In the genomic region with DNA sequence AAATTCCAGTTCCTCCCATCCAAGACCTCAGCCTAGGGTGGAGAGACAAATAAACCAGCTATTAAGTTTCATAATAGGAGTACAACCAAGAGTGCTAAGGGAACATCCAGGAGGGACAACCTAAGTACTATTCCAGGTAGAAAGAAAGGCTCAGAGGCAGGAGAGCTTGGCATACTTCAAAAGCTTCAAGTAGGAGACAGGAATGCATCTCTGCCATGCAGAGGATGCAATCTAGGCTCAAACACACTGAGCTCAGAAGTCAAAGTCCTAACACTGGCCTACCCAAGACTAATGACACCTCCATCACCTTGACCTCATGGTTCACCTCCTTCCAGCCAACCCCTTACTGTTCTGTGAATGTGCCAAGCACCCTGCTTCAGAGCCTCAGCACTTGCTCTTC, we compare ENCODE assay signal across 18 cellular contexts. TPM values are rescaled to one million over a fixed set of nuclear protein-coding genes. Genes with fewer than 3 reads are reported as not detected.
"Had no signal": no experiment of that assay in that cellular context is flagged by ENCODE, and none has a peak within 500 bp of the region (broad histone marks: within the 10 kb centered on the region; RNA-seq: fewer than 3 reads in every experiment).

No MANE protein-coding gene starts in this region.

- H3K27me3 ChIP-seq: brain microvascular endothelial cell, esophagus muscularis mucosa, heart right ventricle, right atrium auricular region, tibial artery, uterus had no signal

- H3K27ac ChIP-seq: brain microvascular endothelial cell, esophagus muscularis mucosa, right atrium auricular region, skin epidermis had no signal

- H3K4me1 ChIP-seq: uterus had no signal

- H3K4me3 ChIP-seq: esophagus muscularis mucosa, heart right ventricle, right atrium auricular region, skin epidermis, tibial artery, uterus had no signal

- H3K36me3 ChIP-seq: brain microvascular endothelial cell, esophagus muscularis mucosa, heart right ventricle, right atrium auricular region, tibial artery, uterus had no signal

- H3K9me3 ChIP-seq: esophagus muscularis mucosa, heart right ventricle, right atrium auricular region, tibial artery, uterus had no signal

- ATAC-seq: activated CD8-positive, alpha-beta T cell treated with anti-CD3 and anti-CD28 coated beads, Interleukin-2, amount 10 ng/mL, durations not matched to agents 7 days and 5 days; left cardiac atrium; stimulated activated naive CD8-positive, alpha-beta T cell treated with anti-CD3 and anti-CD28 coated beads, Interleukin-15, Interleukin-2, amounts not matched to agents 100 U/mL and 50 U/mL, for 24 hours; T-cell had no signal

- DNase-seq: activated B cell treated with CpG ODN at 0.5 μM for 24 hours; activated CD4-positive, alpha-beta T cell treated with anti-CD3 and anti-CD28 coated beads for 4 hours; activated CD8-positive, alpha-beta T cell treated with anti-CD3 and anti-CD28 coated beads, Interleukin-2, amount 10 ng/mL, durations not matched to agents 7 days and 5 days; activated naive CD4-positive, alpha-beta T cell treated with anti-CD3 and anti-CD28 coated beads for 36 hours; activated T-cell treated with anti-CD3 and anti-CD28 coated beads, Interleukin-2, amount 50 U/mL, for 24 hours; anterior cingulate cortex; brain microvascular endothelial cell; effector CD4-positive, alpha-beta T cell; heart right ventricle; left cardiac atrium; stimulated activated naive CD8-positive, alpha-beta T cell treated with anti-CD3 and anti-CD28 coated beads, Interleukin-15, Interleukin-2, amounts not matched to agents 100 U/mL and 50 U/mL, for 24 hours; substantia nigra; T-cell; tibial artery; uterus had no signal

RNA-seq across cellular contexts. Expression of a gene that starts 8.1 kb away (rescaled TPM):
- total RNA-seq: activated CD8-positive, alpha-beta T cell treated with anti-CD3 and anti-CD28 coated beads, Interleukin-2, amount 10 ng/mL, durations not matched to agents 7 days and 5 days had no signal
